ENCODE assay signal across 23 cellular contexts in genomic region chr18:21141678-21142422, GRCh38. TPM values are rescaled to one million over a fixed set of nuclear protein-coding genes. Genes with fewer than 3 reads are reported as not detected.
DNase-seq lines count a peak whose midpoint lies in the region; ATAC-seq and TF ChIP-seq lines count a peak whose summit lies in the region.
"Had no signal": no experiment of that assay in that cellular context is flagged by ENCODE, and none has a peak within 500 bp of the region (broad histone marks: within the 10 kb centered on the region; RNA-seq: fewer than 3 reads in every experiment).

No MANE protein-coding gene starts in this region.

- H3K9me1 ChIP-seq in IMR-90 (ENCODE audit: insufficient read depth, low read length), result no peaks in the 10 kb centered on the region

- H3K4me2 ChIP-seq in IMR-90 (ENCODE audit: low read depth, low read length), result peak overlapping the region; percentile 58

- H3K4me3 Mint-ChIP-seq in activated T-helper 1 cell treated with anti-CD3 and anti-CD28 coated beads, Interleukin-12 subunit alpha, Interleukin-12 subunit beta, Interleukin-2, Interleukin-4 antibody, amounts not matched to agents 30 ng/mL and 10 ng/mL and 1 ng/mL, durations not matched to agents 14 hours and 24 hours and 36 hours, result no peak overlapping the region
- H3K4me3 Mint-ChIP-seq: effector memory CD8-positive, alpha-beta T cell; IgD-negative memory B cell; stimulated activated naive CD8-positive, alpha-beta T cell treated with anti-CD3 and anti-CD28 coated beads, Interleukin-15, amount 100 ng/mL, for 72 hours; WTC11 had no signal

- H4K8ac ChIP-seq in IMR-90 (ENCODE audit: low read depth in 2 of 2, low read length in 2 of 2), result peak overlapping the region in 1 of 2 experiments; percentile 60; a peak in 1 of 4 replicates

- H3K36me3 ChIP-seq in ACC112 (ENCODE audit: insufficient read depth, low read length), result no peaks in the 10 kb centered on the region
- no peaks in the 10 kb centered on the region for H3K36me3 ChIP-seq in IMR-90 (ENCODE audit: control insufficient read depth, insufficient read depth, low read length)
- H3K36me3 ChIP-seq: lower lobe of right lung had no signal

- H2BK20ac ChIP-seq in IMR-90 (ENCODE audit: low read depth, low read length), result peak overlapping the region; percentile 76

- no peaks in the 10 kb centered on the region for H3K79me2 ChIP-seq in ACC112 (ENCODE audit: control insufficient read depth, insufficient read depth, low read length, unreplicated experiment)

- peak overlapping the region; percentile 82; the same call in 1 of the 2 replicates for H2AK5ac ChIP-seq in IMR-90 (ENCODE audit: low read depth, low read length)

- H4K91ac ChIP-seq in IMR-90 (ENCODE audit: insufficient read depth, low read depth, low read length), result 0 out of 2 replicates have a peak overlapping the region, but pooled peaks have one; percentile 32

- no peaks in the 10 kb centered on the region for H3K36me3 Mint-ChIP-seq in activated T-helper 1 cell treated with anti-CD3 and anti-CD28 coated beads, Interleukin-12 subunit alpha, Interleukin-12 subunit beta, Interleukin-2, Interleukin-4 antibody, amounts not matched to agents 30 ng/mL and 10 ng/mL and 1 ng/mL, durations not matched to agents 14 hours and 24 hours and 36 hours (ENCODE audit: low read depth)
- H3K36me3 Mint-ChIP-seq: IgD-negative memory B cell had no signal

- no peak overlapping the region; the same call in 1 of the 2 replicates for H3K56ac ChIP-seq in IMR-90 (ENCODE audit: extremely low read depth, insufficient read depth, low read length)

- H2BK5ac ChIP-seq in IMR-90 (ENCODE audit: low read depth, low read length, poor library complexity, severe bottlenecking), result peak overlapping the region; percentile 69

- H3K14ac ChIP-seq in IMR-90 (replicated peaks; ENCODE audit: low read depth, low read length), result peak overlapping the region; percentile 52; the same call in 1 of the 2 replicates

- peak overlapping the region; percentile 56; the same call in 1 of the 2 replicates for H3K23ac ChIP-seq in IMR-90 (ENCODE audit: low read depth, low read length)

- peak overlapping the region; percentile 34; the same call in 1 of the 2 replicates for H4K5ac ChIP-seq in IMR-90 (ENCODE audit: low read depth, low read length)

- WGBS in IMR-90 (ENCODE audit: extremely low coverage in 2 of 2, insufficient read length in 1 of 2), 2 experiments, result no CpG with 5 or more reads among the region's 5 CpGs

- peak overlapping the region; percentile 75; the same call in 1 of the 2 replicates for H2BK120ac ChIP-seq in IMR-90 (ENCODE audit: low read depth, low read length)

- 0 out of 2 replicates have a peak overlapping the region, but pooled peaks have one; percentile 40 for H3K4ac ChIP-seq in IMR-90 (ENCODE audit: low read depth, low read length)

- no peak for TF ChIP-seq POLR2A in IMR-90 (IDR thresholded peaks at IDR 0.05; ENCODE audit: low read depth, low read length)

- H3K4me3 ChIP-seq in ACC112 (ENCODE audit: low read depth, low read length) (no peak overlapping the region), IMR-90 (ENCODE audit: insufficient read depth, low read depth, low read length) (no peak overlapping the region), cardiac fibroblast (replicated peaks in 1 of 2; ENCODE audit: low read depth in 2 of 2, low read length in 2 of 2) (no peak overlapping the region)
- H3K4me3 ChIP-seq: lower lobe of right lung had no signal

- H3K27me3 Mint-ChIP-seq in activated T-helper 1 cell treated with anti-CD3 and anti-CD28 coated beads, Interleukin-12 subunit alpha, Interleukin-12 subunit beta, Interleukin-2, Interleukin-4 antibody, amounts not matched to agents 30 ng/mL and 10 ng/mL and 1 ng/mL, durations not matched to agents 14 hours and 24 hours and 36 hours (ENCODE audit: insufficient read depth), result peaks cover 5% of the 10 kb centered on the region
- H3K27me3 Mint-ChIP-seq: IgD-negative memory B cell had no signal

- no peak for TF ChIP-seq RAD21 in IMR-90 (IDR thresholded peaks at IDR 0.05; ENCODE audit: low read length)

- no peaks in the 10 kb centered on the region for H3K79me1 ChIP-seq in IMR-90 (ENCODE audit: low read depth in 1 of 2, low read length in 2 of 2)

- BruUV-seq in IMR-90 (replicated peaks; lab: Mats Ljungman, UMichigan), result no TSS peak

- in situ Hi-C loops in IMR-90 (cut with MboI; ENCODE audit: low sequenced_read_pairs), result no loop called here

- TF ChIP-seq CTCF in IMR-90 (conservative IDR thresholded peaks at IDR 0.05; ENCODE audit: low read depth, low read length), result no peak
- TF ChIP-seq CTCF in cardiac fibroblast (IDR thresholded peaks at IDR 0.05; ENCODE audit: low read depth, low read length), result no peak

- peak; percentile 89 for ATAC-seq in IMR-90 (ENCODE audit: low read depth)
- ATAC-seq: effector memory CD8-positive, alpha-beta T cell; lower lobe of right lung; stimulated activated naive CD8-positive, alpha-beta T cell treated with anti-CD3 and anti-CD28 coated beads, Interleukin-15, amount 100 ng/mL, for 72 hours; WTC11 had no signal

- H4K20me1 ChIP-seq in IMR-90 (ENCODE audit: insufficient read depth, low read length), result no peaks in the 10 kb centered on the region

- intact Hi-C loops in IMR-90 (cut with micrococcal nuclease), result loop anchor here (1.0 kb wide), 2 partner anchors 10 to 21 kb away; no protein-coding TSS in a partner anchor
- intact Hi-C loops in activated T-helper 1 cell treated with anti-CD3 and anti-CD28 coated beads, Interleukin-12 subunit alpha, Interleukin-12 subunit beta, Interleukin-2, Interleukin-4 antibody, amounts not matched to agents 30 ng/mL and 10 ng/mL and 1 ng/mL, durations not matched to agents 14 hours and 24 hours and 36 hours (cut with micrococcal nuclease), result no loop called here

- H2AFZ ChIP-seq in ACC112 (ENCODE audit: low read length, unreplicated experiment) (peak overlapping the region; percentile 78), IMR-90 (replicated peaks; ENCODE audit: low read length, poor library complexity) (no peak overlapping the region)

- POLR2A ChIA-PET in IMR-90 (lab: Charles Lee; ENCODE audit: unreplicated experiment), result no interaction called here

- H2BK15ac ChIP-seq in IMR-90 (ENCODE audit: low read depth, low read length), result no peak overlapping the region

- H3K9ac ChIP-seq in IMR-90 (ENCODE audit: low read depth, low read length), result no peak overlapping the region

- H3K18ac ChIP-seq in IMR-90 (ENCODE audit: low read depth, low read length), result peak overlapping the region; percentile 42

- no peaks in the 10 kb centered on the region for H3K4me1 ChIP-seq in ACC112 (ENCODE audit: control insufficient read depth, insufficient read depth, low read length, unreplicated experiment)
- peaks cover 5% of the 10 kb centered on the region; the same call in 1 of the 2 replicates for H3K4me1 ChIP-seq in IMR-90 (ENCODE audit: control insufficient read depth, insufficient read depth, low read length)
- H3K4me1 ChIP-seq: lower lobe of right lung had no signal

- H2AK9ac ChIP-seq in IMR-90 (replicated peaks; ENCODE audit: low read depth, low read length, poor library complexity), result no peak overlapping the region

- CTCF ChIA-PET in IMR-90 (lab: Yijun Ruan, JAX), result no interaction called here

- no peak overlapping the region for H3K27ac Mint-ChIP-seq in activated T-helper 1 cell treated with anti-CD3 and anti-CD28 coated beads, Interleukin-12 subunit alpha, Interleukin-12 subunit beta, Interleukin-2, Interleukin-4 antibody, amounts not matched to agents 30 ng/mL and 10 ng/mL and 1 ng/mL, durations not matched to agents 14 hours and 24 hours and 36 hours
- H3K27ac Mint-ChIP-seq: effector memory CD8-positive, alpha-beta T cell; stimulated activated naive CD8-positive, alpha-beta T cell treated with anti-CD3 and anti-CD28 coated beads, Interleukin-15, amount 100 ng/mL, for 72 hours; WTC11 had no signal

- H3K27me3 ChIP-seq in ACC112 (ENCODE audit: insufficient read depth, low read length) (no peaks in the 10 kb centered on the region), IMR-90 (ENCODE audit: control insufficient read depth, insufficient read depth, low read length) (no peaks in the 10 kb centered on the region)

- H3K27ac ChIP-seq in ACC112 (ENCODE audit: low read depth, low read length), result no peak overlapping the region
- H3K27ac ChIP-seq in IMR-90 (ENCODE audit: insufficient read depth, low read length), result peak overlapping the region; percentile 10; the same call in 1 of the 2 replicates
- H3K27ac ChIP-seq: C4-2B, HL-60, lower lobe of right lung had no signal

- H3K9me3 ChIP-seq in IMR-90 (ENCODE audit: control insufficient read depth, insufficient read depth, low read length), result no peaks in the 10 kb centered on the region
- H3K9me3 ChIP-seq: lower lobe of right lung had no signal

- DNase-seq in IMR-90, result peak; percentile 42
- DNase-seq in cardiac fibroblast (ENCODE audit: low read depth in 2 of 2), result peak; percentile 13 to 33
- peak; percentile 49 for DNase-seq in iris pigment epithelial cell (ENCODE audit: low read depth)
- DNase-seq in activated T-helper 1 cell treated with anti-CD3 and anti-CD28 coated beads, Interleukin-12 subunit alpha, Interleukin-12 subunit beta, Interleukin-2, Interleukin-4 antibody, amounts not matched to agents 30 ng/mL and 10 ng/mL and 1 ng/mL, durations not matched to agents 14 hours and 24 hours and 36 hours (ENCODE audit: low spot score), result no peak
- no peak for DNase-seq in NCI-H2227 (lab: John Stamatoyannopoulos, UW; ENCODE audit: unreplicated experiment)
- DNase-seq in NCI-H748 treated with DMSO at 0.1 percent for 48 hours (lab: John Stamatoyannopoulos, UW), result no peak
- no peak for DNase-seq in NCI-H1694 treated with DMSO at 0.1 percent for 48 hours (lab: John Stamatoyannopoulos, UW)
- DNase-seq: 8988T; activated CD4-positive, alpha-beta T cell treated with anti-CD3 and anti-CD28 coated beads, Interleukin-2, amount 50 U/mL, for 48 hours; activated T-cell treated with anti-CD3 and anti-CD28 coated beads for 4 hours; cerebellar nuclear complex; effector memory CD8-positive, alpha-beta T cell; lower lobe of right lung; NCI-H1694; NCI-H226; NK-92 treated with Interleukin-12 subunit alpha and Interleukin-12 subunit beta, amount 100 ng/mL, for 24 hours; stimulated activated CD4-positive, alpha-beta T cell treated with anti-CD3 and anti-CD28 coated beads, Interleukin-4, amount 100 ng/mL, for 4 hours; stimulated activated naive CD8-positive, alpha-beta T cell treated with anti-CD3 and anti-CD28 coated beads, Interleukin-15, amount 100 ng/mL, for 72 hours had no signal

- no peaks in the 10 kb centered on the region for H3K4me1 Mint-ChIP-seq in activated T-helper 1 cell treated with anti-CD3 and anti-CD28 coated beads, Interleukin-12 subunit alpha, Interleukin-12 subunit beta, Interleukin-2, Interleukin-4 antibody, amounts not matched to agents 30 ng/mL and 10 ng/mL and 1 ng/mL, durations not matched to agents 14 hours and 24 hours and 36 hours (ENCODE audit: low read depth)
- H3K4me1 Mint-ChIP-seq: IgD-negative memory B cell; stimulated activated naive CD8-positive, alpha-beta T cell treated with anti-CD3 and anti-CD28 coated beads, Interleukin-15, amount 100 ng/mL, for 72 hours; WTC11 had no signal

- dilution Hi-C loops in IMR-90 (cut with HindIII; ENCODE audit: low sequenced_read_pairs, unreplicated experiment), result no loop called here

- H3K9me3 Mint-ChIP-seq in activated T-helper 1 cell treated with anti-CD3 and anti-CD28 coated beads, Interleukin-12 subunit alpha, Interleukin-12 subunit beta, Interleukin-2, Interleukin-4 antibody, amounts not matched to agents 30 ng/mL and 10 ng/mL and 1 ng/mL, durations not matched to agents 14 hours and 24 hours and 36 hours, result no peaks in the 10 kb centered on the region
- H3K9me3 Mint-ChIP-seq: effector memory CD8-positive, alpha-beta T cell; IgD-negative memory B cell; stimulated activated naive CD8-positive, alpha-beta T cell treated with anti-CD3 and anti-CD28 coated beads, Interleukin-15, amount 100 ng/mL, for 72 hours had no signal

RNA-seq across cellular contexts. Expression of gene ROCK1, which starts 30.2 kb away (rescaled TPM):
- total RNA-seq in IMR-90 (2012; rRNA removed), result 17.0 and 33.6 TPM in 2 replicates
- polyA plus RNA-seq in IMR-90 (2012; rRNA removed), result 8.6 and 9.9 TPM in 2 replicates
- 1.6 and 1.8 TPM in 2 replicates for polyA plus RNA-seq in IMR-90 (2012; cell fraction: cytosol; rRNA removed)
- 4.7 and 21.9 TPM in 2 replicates for polyA plus RNA-seq in IMR-90 (2012; cell fraction: nucleus; rRNA removed; ENCODE audit: low replicate concordance)
- 58.6 and 62.1 TPM in 2 replicates for total RNA-seq in activated T-helper 1 cell treated with anti-CD3 and anti-CD28 coated beads, Interleukin-12 subunit alpha, Interleukin-12 subunit beta, Interleukin-2, Interleukin-4 antibody, amounts not matched to agents 30 ng/mL and 10 ng/mL and 1 ng/mL, durations not matched to agents 14 hours and 24 hours and 36 hours

Comparison
In these comparisons a context has a peak if more than half of its experiments do, and no peak if none do; other contexts are left out.
1. DNase-seq: peak in IMR-90 (single experiment), cardiac fibroblast (2 of 2) and iris pigment epithelial cell (single experiment); none in activated T-helper 1 cell treated with anti-CD3 and anti-CD28 coated beads, Interleukin-12 subunit alpha, Interleukin-12 subunit beta, Interleukin-2, Interleukin-4 antibody, amounts not matched to agents 30 ng/mL and 10 ng/mL and 1 ng/mL, durations not matched to agents 14 hours and 24 hours and 36 hours (single experiment), NCI-H2227 (single experiment), NCI-H748 treated with DMSO at 0.1 percent for 48 hours (single experiment) and NCI-H1694 treated with DMSO at 0.1 percent for 48 hours (single experiment).